ENCODE assay signal across 25 cellular contexts in genomic region chrX:3541336-3541735, GRCh38.
"Had no signal": no experiment of that assay in that cellular context is flagged by ENCODE, and none has a peak within 500 bp of the region (broad histone marks: within the 10 kb centered on the region; RNA-seq: fewer than 3 reads in every experiment).

No MANE protein-coding gene starts in this region.

- DNase-seq: dermis blood vessel endothelial cell; dorsolateral prefrontal cortex; effector CD4-positive, alpha-beta T cell; effector memory CD8-positive, alpha-beta T cell; endodermal cell; erythroblast; esophagus squamous epithelium; foreskin melanocyte; gastrocnemius medialis; heart left ventricle; hypothalamus; immature natural killer cell; left cardiac atrium; left lung; left ventricle myocardium superior; lower lobe of right lung; mesenchymal stem cell; mucosa of descending colon; naive B cell; naive thymus-derived CD8-positive, alpha-beta T cell had no signal

- H3K36me3 ChIP-seq: esophagus squamous epithelium, gastrocnemius medialis, heart left ventricle, left lung, lower lobe of right lung had no signal

- H3K36me3 Mint-ChIP-seq: immature natural killer cell, mesothelial cell of epicardium had no signal

- H3K4me1 ChIP-seq: esophagus squamous epithelium, gastrocnemius medialis, heart left ventricle, left lung, lower lobe of right lung had no signal

- H2AFZ ChIP-seq: hepatocyte had no signal

- H3K9me3 Mint-ChIP-seq: immature natural killer cell had no signal

- ATAC-seq: effector memory CD8-positive, alpha-beta T cell; esophagus mucosa; gastrocnemius medialis; heart left ventricle; left cardiac atrium; left lung; left ventricle myocardium superior; lower lobe of right lung; mucosa of descending colon; naive thymus-derived CD8-positive, alpha-beta T cell had no signal

- H3K4me3 Mint-ChIP-seq: effector memory CD8-positive, alpha-beta T cell; endodermal cell; immature natural killer cell; mesothelial cell of epicardium; naive B cell; naive thymus-derived CD8-positive, alpha-beta T cell had no signal

- H3K4me1 Mint-ChIP-seq: endodermal cell; immature natural killer cell; naive B cell; naive thymus-derived CD8-positive, alpha-beta T cell had no signal

- H3K27ac Mint-ChIP-seq: effector memory CD8-positive, alpha-beta T cell; endodermal cell; immature natural killer cell; mesothelial cell of epicardium; naive B cell; naive thymus-derived CD8-positive, alpha-beta T cell had no signal

- H3K79me2 ChIP-seq: hepatocyte had no signal

- H3K27me3 ChIP-seq: esophagus squamous epithelium, gastrocnemius medialis, heart left ventricle, hepatocyte, left lung had no signal

- H3K27ac ChIP-seq: coronary artery, dorsolateral prefrontal cortex, epithelial cell of prostate, esophagus squamous epithelium, gastrocnemius medialis, heart left ventricle, hepatocyte, left lung, lower lobe of right lung had no signal

- H3K4me2 ChIP-seq: hepatocyte had no signal

- H3K4me3 ChIP-seq: coronary artery, dorsolateral prefrontal cortex, esophagus squamous epithelium, gastrocnemius medialis, heart left ventricle, hepatocyte, left lung, lower lobe of right lung, mucosa of descending colon had no signal
